8 cellular contexts compared by ENCODE assay signal in the genomic region with DNA sequence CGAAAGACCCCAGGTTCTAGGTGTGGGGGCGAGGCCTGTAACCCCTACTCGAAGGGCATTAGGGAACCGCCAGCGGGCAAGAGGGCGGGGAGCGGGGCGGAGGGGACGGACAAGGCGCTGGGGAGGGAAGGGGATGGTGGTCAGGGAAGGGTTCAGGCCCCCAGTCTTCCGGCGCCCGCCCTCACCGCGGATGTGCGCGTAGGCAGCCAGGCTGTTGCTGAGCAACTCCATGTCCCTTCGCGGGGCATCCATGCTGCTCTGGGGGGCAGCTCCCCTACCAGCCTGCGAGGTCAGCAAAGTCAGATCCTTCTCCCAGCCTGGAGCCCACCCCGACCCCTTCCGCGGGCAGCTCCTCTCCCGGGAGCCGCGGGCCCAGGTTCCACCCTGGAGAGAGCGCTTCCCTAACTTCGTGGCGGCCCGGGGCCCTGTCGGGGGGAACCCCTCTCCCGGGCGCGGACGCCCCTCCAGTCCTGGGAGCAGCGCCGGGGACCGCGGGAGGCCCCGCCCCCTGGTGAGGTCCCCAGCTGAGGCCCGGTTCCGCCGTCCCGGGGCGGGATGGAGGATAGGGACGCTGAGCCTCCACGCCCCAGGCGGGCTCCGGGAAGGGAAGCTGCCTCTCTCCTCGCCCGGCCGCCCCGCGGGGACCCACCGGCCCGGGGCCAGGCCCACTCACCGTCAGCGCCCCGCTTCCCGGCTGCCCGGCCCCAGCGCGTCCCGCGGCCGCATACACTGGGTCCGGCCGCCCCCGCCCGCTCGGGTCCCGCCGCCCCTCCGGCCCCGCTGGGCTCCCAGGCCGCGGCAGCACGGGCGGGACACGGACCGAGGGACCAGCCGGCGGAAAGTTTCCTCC. TPM values are rescaled to one million over a fixed set of nuclear protein-coding genes. Genes with fewer than 3 reads are reported as not detected.
DNase-seq lines count a peak whose midpoint lies in the region; ATAC-seq and TF ChIP-seq lines count a peak whose summit lies in the region.

No MANE protein-coding gene starts in this region.

- peaks cover 30% of the 10 kb centered on the region for H3K4me1 Mint-ChIP-seq in CD4-positive, alpha-beta T cell (ENCODE audit: low read depth)

- intact Hi-C loops in CD4-positive, alpha-beta T cell (cut with DNase I, micrococcal nuclease), result loop anchor here in 1 of 2 experiments (5.0 kb wide), 1 partner anchor 44 kb away; no protein-coding TSS in a partner anchor

- H3K4me3 ChIP-seq in WI38 (ENCODE audit: low read depth, low read length) (peak overlapping the region; percentile 84), epithelial cell of esophagus (ENCODE audit: low read length) (peak overlapping the region; percentile 44), mucosa of rectum (ENCODE audit: low read length in 2 of 2) (peak overlapping the region; percentile 60 to 67), urinary bladder (ENCODE audit: low read depth, low read length) (peak overlapping the region; percentile 76)

- peaks cover 16% of the 10 kb centered on the region in 2 donors for H3K4me1 ChIP-seq in mucosa of rectum (ENCODE audit: control insufficient read depth in 2 of 2, insufficient read depth in 2 of 2, low read length in 2 of 2)
- no peaks in the 10 kb centered on the region for H3K4me1 ChIP-seq in urinary bladder (ENCODE audit: insufficient read depth)

- POLR2A ChIA-PET in CD4-positive, alpha-beta T cell (lab: Charles Lee), result interaction anchor here (1.4 to 3.1 kb wide), 5 partner anchors 16 to 99 kb away, joined by 6 to 19 read pairs (median 6); partner anchors contain the start of genes LSM10, SH3D21 and THRAP3

- TF ChIP-seq CTCF in CD4-positive, alpha-beta T cell (IDR thresholded peaks at IDR 0.05), result no peak
- no peak for TF ChIP-seq CTCF in WI38 (IDR thresholded peaks at IDR 0.05; ENCODE audit: low read depth, low read length)
- TF ChIP-seq CTCF in epithelial cell of esophagus (IDR thresholded peaks at IDR 0.05; ENCODE audit: insufficient read depth, low read depth, low read length, missing control alignments), result no peak

- no peak overlapping the region for H3K27ac ChIP-seq in CD4-positive, alpha-beta T cell (ENCODE audit: low read depth, low read length)
- H3K27ac ChIP-seq in mucosa of rectum (ENCODE audit: low read depth in 2 of 2, low read length in 2 of 2) (peak overlapping the region; percentile 56 to 79), urinary bladder (ENCODE audit: low read depth) (peak overlapping the region; percentile 68)

- no peaks in the 10 kb centered on the region for H3K36me3 ChIP-seq in mucosa of rectum (ENCODE audit: control insufficient read depth in 2 of 2, insufficient read depth in 2 of 2, low read length in 2 of 2)
- no peaks in the 10 kb centered on the region for H3K36me3 ChIP-seq in urinary bladder (ENCODE audit: insufficient read depth)

- H3K9me3 ChIP-seq in CD4-positive, alpha-beta T cell (ENCODE audit: control insufficient read depth, low read length), result no peaks in the 10 kb centered on the region
- H3K9me3 ChIP-seq in mucosa of rectum (ENCODE audit: control insufficient read depth in 2 of 2, low read length in 2 of 2), result no peaks in the 10 kb centered on the region

- H3K27ac Mint-ChIP-seq in CD4-positive, alpha-beta T cell, result no peak overlapping the region

- no peaks in the 10 kb centered on the region for H3K27me3 ChIP-seq in CD4-positive, alpha-beta T cell (ENCODE audit: control insufficient read depth, insufficient read depth, low read length)
- H3K27me3 ChIP-seq in mucosa of rectum (ENCODE audit: control insufficient read depth in 2 of 2, insufficient read depth in 2 of 2, low read length in 2 of 2), result peaks cover 0 to 6% of the 10 kb centered on the region in 2 donors

- CTCF ChIA-PET in CD4-positive, alpha-beta T cell (lab: Charles Lee), result interaction anchor here (1.6 kb wide), 1 partner anchor 17 kb away, joined by 5 read pairs; the partner anchor contains the start of gene SH3D21

- no peaks in the 10 kb centered on the region for H3K9me3 Mint-ChIP-seq in CD4-positive, alpha-beta T cell

- peak overlapping the region; percentile 82 for H3K4me3 Mint-ChIP-seq in CD4-positive, alpha-beta T cell

- peak overlapping the region; percentile 41 to 57 for H3K9ac ChIP-seq in mucosa of rectum (ENCODE audit: low read depth in 1 of 2, low read length in 2 of 2)

- WGBS in urinary bladder, result 2% methylated on average over 81 of the region's 83 CpGs

- peak; percentile 40 for ATAC-seq in CD4-positive, alpha-beta T cell (ENCODE audit: poor library complexity)
- peak; percentile 18 for ATAC-seq in HG02588 (IDR thresholded peaks at IDR 0.05; ENCODE audit: unreplicated experiment)
- ATAC-seq in GM21423 (IDR thresholded peaks at IDR 0.05; ENCODE audit: unreplicated experiment), result no peak

- DNase-seq in CD4-positive, alpha-beta T cell, result peak in 3 of 10 experiments; percentile 16 to 18 (median 18)
- no peak for DNase-seq in epithelial cell of esophagus (ENCODE audit: low read depth)
- DNase-seq in NCI-H2081 treated with DMSO at 0.1 percent for 48 hours (lab: John Stamatoyannopoulos, UW), result no peak

- H3K36me3 Mint-ChIP-seq in CD4-positive, alpha-beta T cell (ENCODE audit: low read depth), result no peaks in the 10 kb centered on the region

- no peaks in the 10 kb centered on the region for H3K27me3 Mint-ChIP-seq in CD4-positive, alpha-beta T cell

RNA-seq across cellular contexts. Expression of gene EVA1B, which starts 0.4 kb away (rescaled TPM):
- total RNA-seq in CD4-positive, alpha-beta T cell, result 1 to 10 TPM; 1.5 to 1.8 TPM
- 27.7 TPM for total RNA-seq in urinary bladder
- polyA plus RNA-seq in urinary bladder, result 74.7 TPM

RNA-seq across cellular contexts. Expression of gene SH3D21, which starts 16.8 kb away (rescaled TPM):
- total RNA-seq in CD4-positive, alpha-beta T cell, result 1 to 10 TPM; 1.9 to 2.6 TPM
- 3.5 TPM for total RNA-seq in urinary bladder
- polyA plus RNA-seq in urinary bladder, result 1.8 TPM

Comparison
In these comparisons a context has a peak if more than half of its experiments do, and no peak if none do; other contexts are left out.
1. RNA of gene EVA1B, which starts 0.4 kb away (total RNA-seq): 27.7 TPM in urinary bladder (single experiment); 1.5 to 1.8 TPM in CD4-positive, alpha-beta T cell; every median in the first group is over 10 times any median in the second.
2. Peak in every context shown above with its lines, with median percentiles within 50 percentile points of each other: H3K4me3 ChIP-seq.